7 cellular contexts compared by ENCODE assay signal in the genomic region with DNA sequence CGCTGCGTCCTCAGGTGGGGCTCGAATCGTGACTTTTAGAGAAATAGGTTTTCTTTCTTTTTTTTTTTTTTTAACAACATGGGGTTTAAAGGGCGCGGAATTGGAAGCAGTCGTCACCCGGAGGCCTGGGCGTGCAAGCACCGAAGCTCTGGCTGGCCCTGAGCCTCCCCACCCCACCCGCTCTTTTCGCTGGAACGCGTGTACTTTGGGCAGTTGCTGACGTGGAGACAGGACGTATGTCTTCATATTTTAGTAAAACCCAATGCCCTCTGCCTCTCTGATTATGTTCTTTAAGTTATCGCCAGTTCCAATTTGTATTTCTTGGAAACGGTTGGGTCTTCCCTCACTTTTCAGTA. TPM values are rescaled to one million over a fixed set of nuclear protein-coding genes. Genes with fewer than 3 reads are reported as not detected.
DNase-seq lines count a peak whose midpoint lies in the region; ATAC-seq and TF ChIP-seq lines count a peak whose summit lies in the region.

No MANE protein-coding gene starts in this region.

- peak overlapping the region; percentile 91 for H3K4me3 Mint-ChIP-seq in activated naive CD8-positive, alpha-beta T cell treated with anti-CD3 and anti-CD28 coated beads for 36 hours

- DNase-seq in EL, result peak; percentile 50
- DNase-seq in NB4 (ENCODE audit: low read depth), result peak; percentile 69
- DNase-seq in activated naive CD8-positive, alpha-beta T cell treated with anti-CD3 and anti-CD28 coated beads for 36 hours, result peak; percentile 48
- DNase-seq in left ventricle myocardium superior, result peak; percentile 59
- DNase-seq in renal cortical epithelial cell (ENCODE audit: low read depth), result peak; percentile 18

- H3K36me3 Mint-ChIP-seq in activated naive CD8-positive, alpha-beta T cell treated with anti-CD3 and anti-CD28 coated beads for 36 hours, result peaks cover 15% of the 10 kb centered on the region

- ATAC-seq in GM21786 (IDR thresholded peaks at IDR 0.05; ENCODE audit: unreplicated experiment), result peak; percentile 9
- ATAC-seq in left ventricle myocardium superior, result peak; percentile 39
- ATAC-seq in GM18861 (IDR thresholded peaks at IDR 0.05; ENCODE audit: unreplicated experiment), result no peak

- H3K27ac Mint-ChIP-seq in activated naive CD8-positive, alpha-beta T cell treated with anti-CD3 and anti-CD28 coated beads for 36 hours, result peak overlapping the region; percentile 98

- no peaks in the 10 kb centered on the region for H3K9me3 Mint-ChIP-seq in activated naive CD8-positive, alpha-beta T cell treated with anti-CD3 and anti-CD28 coated beads for 36 hours

- H3K4me1 Mint-ChIP-seq in activated naive CD8-positive, alpha-beta T cell treated with anti-CD3 and anti-CD28 coated beads for 36 hours, result peaks cover 8% of the 10 kb centered on the region

- TF ChIP-seq POLR2A in NB4 (IDR thresholded peaks at IDR 0.05; ENCODE audit: extremely low read depth, insufficient read length), result no peak

- no peaks in the 10 kb centered on the region for H3K27me3 Mint-ChIP-seq in activated naive CD8-positive, alpha-beta T cell treated with anti-CD3 and anti-CD28 coated beads for 36 hours

- peak overlapping the region; percentile 89 for H3K4me3 ChIP-seq in NB4 (ENCODE audit: low read depth, low read length)

- TF ChIP-seq CTCF in NB4 (IDR thresholded peaks at IDR 0.05; ENCODE audit: low read depth, low read length), result no peak

- intact Hi-C loops in left ventricle myocardium superior (cut with micrococcal nuclease), result no loop called here

RNA-seq across cellular contexts. Expression of a gene that starts 0.6 kb away (rescaled TPM):
- total RNA-seq in activated naive CD8-positive, alpha-beta T cell treated with anti-CD3 and anti-CD28 coated beads for 36 hours, result 10 to 100 TPM in 1 of 2 experiments, 1 to 10 TPM in 1; 9.9 to 11.4 TPM
- 2.6 TPM for total RNA-seq in left ventricle myocardium superior
- 3.4 and 3.8 TPM in 2 replicates for total RNA-seq in renal cortical epithelial cell

Comparison
In these comparisons a context has a peak if more than half of its experiments do, and no peak if none do; other contexts are left out.
1. DNase-seq: peak in every context shown above with its lines; median percentile 69 in NB4; 59 in left ventricle myocardium superior; 50 in EL; 48 in activated naive CD8-positive, alpha-beta T cell treated with anti-CD3 and anti-CD28 coated beads for 36 hours; 18 in renal cortical epithelial cell.